ENCODE assay signal across 11 cellular contexts in the genomic region with DNA sequence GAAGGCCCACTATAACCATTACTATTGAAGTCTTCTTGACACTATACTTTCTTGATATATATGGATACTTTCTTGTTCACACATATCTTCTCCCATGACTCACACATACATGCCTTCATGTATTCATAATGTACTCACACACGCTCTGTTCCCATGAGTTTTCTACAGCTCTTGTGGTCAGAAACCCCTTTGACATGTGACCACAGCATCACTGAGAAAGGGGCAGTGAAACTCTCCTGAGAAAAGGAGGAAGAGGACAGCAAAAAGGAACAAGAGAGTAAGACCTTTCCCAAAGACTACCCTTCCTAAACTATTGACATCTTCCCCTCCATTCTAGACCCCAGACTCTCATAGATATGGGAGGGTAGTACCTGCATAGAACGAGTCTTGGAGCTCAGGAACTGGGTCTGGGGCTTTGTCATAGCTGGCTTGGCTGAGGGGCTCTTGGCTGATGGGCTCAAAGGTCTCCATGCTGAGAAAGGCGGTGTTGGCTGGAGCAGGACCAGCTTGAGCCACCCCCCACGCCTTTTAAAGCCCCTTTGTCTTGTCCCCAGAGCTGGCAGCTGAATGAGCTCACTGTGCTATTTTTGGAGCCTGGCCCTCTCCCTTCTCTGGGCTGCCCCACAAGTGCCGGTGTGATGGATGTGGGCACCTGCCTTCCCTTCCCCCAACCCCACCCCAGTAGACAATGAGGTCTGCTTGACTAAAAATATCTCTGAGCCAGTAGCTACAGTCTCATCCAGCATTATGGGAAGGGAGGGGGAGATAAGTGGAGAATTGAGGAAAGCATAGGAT. TPM values are rescaled to one million over a fixed set of nuclear protein-coding genes. Genes with fewer than 3 reads are reported as not detected.
DNase-seq lines count a peak whose midpoint lies in the region; ATAC-seq and TF ChIP-seq lines count a peak whose summit lies in the region.
"Had no signal": no experiment of that assay in that cellular context is flagged by ENCODE, and none has a peak within 500 bp of the region (broad histone marks: within the 10 kb centered on the region; RNA-seq: fewer than 3 reads in every experiment).

No MANE protein-coding gene starts in this region.

- H3K36me3 ChIP-seq in GM23248 (ENCODE audit: low read depth) (no peaks in the 10 kb centered on the region), SJSA1 (no peaks in the 10 kb centered on the region), mucosa of descending colon (ENCODE audit: low read depth) (no peaks in the 10 kb centered on the region)

- intact Hi-C loops in mucosa of descending colon (cut with DNase I, micrococcal nuclease), result no loop called here

- no peak for ATAC-seq in HG03439 (IDR thresholded peaks at IDR 0.05; ENCODE audit: unreplicated experiment)
- no peak for ATAC-seq in GM21528 (IDR thresholded peaks at IDR 0.05; ENCODE audit: low FRiP score, unreplicated experiment)
- no peak for ATAC-seq in mucosa of descending colon

- H3K4me1 ChIP-seq in GM23248 (ENCODE audit: insufficient read depth) (peaks cover 41% of the 10 kb centered on the region), SJSA1 (replicated peaks) (peaks cover 18% of the 10 kb centered on the region), mucosa of descending colon (ENCODE audit: low read depth) (peaks cover 9% of the 10 kb centered on the region)

- DNase-seq in CD1c-positive myeloid dendritic cell (ENCODE audit: extremely low spot score) (peak; percentile 51), GM23248 (peak; percentile 86), SJSA1 (ENCODE audit: low read depth in 1 of 2, low spot score in 2 of 2) (peak in 1 of 2 experiments; percentile 42), medulla oblongata (ENCODE audit: extremely low spot score) (peak; percentile 72), cerebellum (ENCODE audit: low spot score) (no peak), mucosa of descending colon (no peak)
- DNase-seq: activated CD4-positive, CD25-positive, alpha-beta regulatory T cell treated with anti-CD3 and anti-CD28 coated beads, Interleukin-2, amount 50 U/mL, for 72 hours; cortex of kidney; NCI-H1694 treated with DMSO at 0.1 percent for 48 hours had no signal

- TF ChIP-seq CTCF in mucosa of descending colon (IDR thresholded peaks at IDR 0.05), result no peak

- 85 to 89% methylated on average over 5 of the region's 5 CpGs for WGBS in GM23248 (ENCODE audit: low coverage in 1 of 2, low lambda C conversion rate in 2 of 2, missing lambda C conversion rate in 2 of 2), 2 experiments

- H3K27ac ChIP-seq in GM23248, result peak overlapping the region; percentile 85
- peak overlapping the region; percentile 17; the same call in 1 of the 2 replicates for H3K27ac ChIP-seq in SJSA1

- in situ Hi-C loops in GM23248 (cut with MboI), result no loop called here

- H3K9ac ChIP-seq in GM23248, result peak overlapping the region; percentile 54

- peaks cover 23% of the 10 kb centered on the region for H3F3A ChIP-seq in GM23248 (ENCODE audit: insufficient read depth)

- H3K27me3 ChIP-seq in GM23248 (replicated peaks; ENCODE audit: insufficient read depth) (no peaks in the 10 kb centered on the region), SJSA1 (replicated peaks) (no peaks in the 10 kb centered on the region)

- H3K4me2 ChIP-seq in GM23248 (ENCODE audit: unreplicated experiment), result peak overlapping the region; percentile 22

- H3K4me3 ChIP-seq in GM23248, result no peak overlapping the region
- no peak overlapping the region for H3K4me3 ChIP-seq in SJSA1
- H3K4me3 ChIP-seq in mucosa of descending colon, result no peak overlapping the region

- H3K9me3 ChIP-seq in GM23248 (ENCODE audit: low read depth) (no peaks in the 10 kb centered on the region), SJSA1 (replicated peaks) (no peaks in the 10 kb centered on the region), mucosa of descending colon (no peaks in the 10 kb centered on the region)

- H2AFZ ChIP-seq in GM23248, result no peak overlapping the region

- H3K79me2 ChIP-seq in GM23248 (ENCODE audit: insufficient read depth), result no peaks in the 10 kb centered on the region

- H3K9me2 ChIP-seq in GM23248 (ENCODE audit: insufficient read depth), result no peaks in the 10 kb centered on the region

- H4K20me1 ChIP-seq in GM23248 (ENCODE audit: insufficient read depth), result no peaks in the 10 kb centered on the region

RNA-seq across cellular contexts. Expression of a gene that starts 5.1 kb away (rescaled TPM):
- total RNA-seq in GM23248 (2014; rRNA removed; shearing (Covaris generic)), result 0.11 TPM in 1 of 2 replicates, not detected in the other
- 0.33 and 0.34 TPM in 2 replicates for polyA plus RNA-seq in GM23248 (2016; fragmentation: Nextera tagmentation; extraction: Ambion mirVana)
- not detected in 2 replicates for total RNA-seq in SJSA1 (2014; rRNA removed; shearing (Covaris generic))
- total RNA-seq in cerebellum, result not detected
- total RNA-seq in mucosa of descending colon, result under 1 TPM in 1 of 3 donors, not detected in 2; 0.05 TPM

RNA-seq across cellular contexts. Expression of a gene that starts 9.5 kb away (rescaled TPM):
- total RNA-seq in GM23248 (2014; rRNA removed; shearing (Covaris generic)), result 0.32 TPM in 1 of 2 replicates, not detected in the other
- polyA plus RNA-seq in GM23248 (2016; fragmentation: Nextera tagmentation; extraction: Ambion mirVana), result 0.39 and 0.44 TPM in 2 replicates
- total RNA-seq in SJSA1 (2014; rRNA removed; shearing (Covaris generic)), result not detected in 2 replicates
- 0.18 TPM for total RNA-seq in cerebellum
- not detected for total RNA-seq in mucosa of descending colon

RNA-seq across cellular contexts. Expression of a gene that starts 47.2 kb away (rescaled TPM):
- total RNA-seq in GM23248 (2014; rRNA removed; shearing (Covaris generic)), result 2.1 and 3.9 TPM in 2 replicates
- polyA plus RNA-seq in GM23248 (2016; fragmentation: Nextera tagmentation; extraction: Ambion mirVana), result 0.75 and 0.80 TPM in 2 replicates
- total RNA-seq in SJSA1 (2014; rRNA removed; shearing (Covaris generic)), result 0.81 and 3.2 TPM in 2 replicates
- 9.6 TPM for total RNA-seq in cerebellum
- total RNA-seq in mucosa of descending colon, result 10 to 100 TPM in 1 of 3 donors, 1 to 10 TPM in 2; 6.4 to 12.8 (median 10.0) TPM

RNA-seq across cellular contexts. Expression of a gene that starts 59.6 kb away (rescaled TPM):
- total RNA-seq in GM23248 (2014; rRNA removed; shearing (Covaris generic)), result 4.2 and 18.5 TPM in 2 replicates
- 4.0 and 6.8 TPM in 2 replicates for polyA plus RNA-seq in GM23248 (2016; fragmentation: Nextera tagmentation; extraction: Ambion mirVana)
- 6.7 and 17.5 TPM in 2 replicates for total RNA-seq in SJSA1 (2014; rRNA removed; shearing (Covaris generic))
- total RNA-seq in cerebellum (43.3 TPM), mucosa of descending colon (100 to 1,000 TPM in 2 of 3 donors, 10 to 100 TPM in 1; 97.0 to 149 (median 109) TPM)

Comparison
In these comparisons a context has a peak if more than half of its experiments do, and no peak if none do; other contexts are left out.
1. DNase-seq: peak in CD1c-positive myeloid dendritic cell (single experiment), GM23248 (single experiment) and medulla oblongata (single experiment); none in cerebellum (single experiment) and mucosa of descending colon (0 of 3).